In the genomic region with DNA sequence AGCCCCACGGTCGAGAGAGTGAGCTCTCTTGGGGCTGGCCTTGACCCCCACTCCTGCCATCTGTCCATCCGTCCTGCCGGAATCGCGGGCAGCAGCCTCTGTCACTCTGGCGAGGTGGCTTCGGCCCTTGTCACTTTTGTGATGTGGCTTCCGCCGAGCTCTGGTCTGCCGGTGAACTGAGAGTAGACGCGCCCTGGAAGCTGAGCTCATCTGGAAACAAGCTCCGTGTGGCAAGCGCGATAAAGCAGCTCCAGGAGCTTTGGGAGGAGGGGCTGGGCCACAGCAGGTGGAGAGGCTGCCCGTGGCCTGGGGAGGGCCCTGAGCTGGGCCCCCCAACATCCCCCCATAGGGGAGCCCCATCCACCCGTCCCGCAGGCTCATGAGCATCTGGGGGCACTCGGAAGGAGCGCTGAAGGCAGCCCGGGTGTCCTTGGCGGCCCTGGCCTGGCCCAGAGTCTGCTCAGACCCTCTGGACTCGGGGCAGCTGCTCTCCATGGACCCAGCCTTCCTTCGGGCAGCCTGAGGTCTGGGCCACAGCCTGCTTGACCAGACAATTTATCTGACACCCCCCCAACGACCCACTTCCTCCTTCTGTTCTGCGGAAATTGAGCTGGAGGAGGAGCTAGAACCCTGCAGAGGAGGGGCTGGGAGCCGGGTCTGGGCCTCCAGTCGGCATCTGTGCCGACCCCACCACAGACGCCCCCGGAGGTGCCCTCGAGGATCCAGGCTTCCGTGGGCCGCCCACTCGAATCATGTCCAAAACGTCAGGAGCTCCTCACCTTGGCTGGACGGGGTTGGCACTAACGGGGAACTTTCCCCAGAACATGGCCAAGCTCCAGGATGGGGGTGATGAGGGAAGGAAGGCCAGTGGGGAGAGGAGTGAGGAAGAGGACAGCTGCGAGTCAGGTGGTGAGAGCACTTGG, we compare ENCODE assay signal across 10 cellular contexts. TPM values are rescaled to one million over a fixed set of nuclear protein-coding genes. Genes with fewer than 3 reads are reported as not detected.
A peak's percentile ranks its signal among the peaks of the same experiment; 100 is the strongest.
DNase-seq lines count a peak whose midpoint lies in the region; ATAC-seq and TF ChIP-seq lines count a peak whose summit lies in the region.
"Had no signal": no experiment of that assay in that cellular context is flagged by ENCODE, and none has a peak within 500 bp of the region (broad histone marks: within the 10 kb centered on the region; RNA-seq: fewer than 3 reads in every experiment).

No MANE protein-coding gene starts in this region.

- H3K9me3 Mint-ChIP-seq in activated T-cell treated with anti-CD3 and anti-CD28 coated beads, Interleukin-2, amount 50 U/mL, for 24 hours: peaks cover 6% of the 10 kb centered on the region
- H3K9me3 Mint-ChIP-seq in Calu3 (ENCODE audit: low read depth, unreplicated experiment): no peaks in the 10 kb centered on the region

- CTCF ChIA-PET in Calu3 (lab: Charles Lee): interaction anchor here (1.4 kb wide), 1 partner anchor 12 kb away, joined by 7 read pairs; no protein-coding TSS in a partner anchor

- WGBS in thymus: 8% methylated on average over 40 of the region's 40 CpGs

- peak overlapping the region; percentile 55 for H3K4me3 ChIP-seq in thymus (ENCODE audit: low read length)
- H3K4me3 ChIP-seq: SJSA1 had no signal

- H3K27me3 Mint-ChIP-seq in activated T-cell treated with anti-CD3 and anti-CD28 coated beads, Interleukin-2, amount 50 U/mL, for 24 hours: no peaks in the 10 kb centered on the region
- H3K27me3 Mint-ChIP-seq in Calu3 (ENCODE audit: unreplicated experiment): no peaks in the 10 kb centered on the region

- DNase-seq in activated T-cell treated with anti-CD3 and anti-CD28 coated beads for 24 hours (ENCODE audit: low read depth): peak; percentile 35
- DNase-seq in activated T-cell treated with anti-CD3 and anti-CD28 coated beads, Interleukin-2, amount 50 U/mL, for 24 hours: no peak
- peak; percentile 34 for DNase-seq in activated effector memory CD4-positive, alpha-beta T cell treated with Interleukin-2 at 50 U/mL for 16 hours
- DNase-seq in medulla oblongata (ENCODE audit: extremely low spot score): peak; percentile 53
- DNase-seq in Calu3: no peak
- no peak for DNase-seq in NCI-H128 (lab: John Stamatoyannopoulos, UW; ENCODE audit: unreplicated experiment)
- DNase-seq: MM.1S had no signal

- TF ChIP-seq CTCF in Calu3 (IDR thresholded peaks at IDR 0.05; ENCODE audit: unreplicated experiment): no peak

- H3K27ac Mint-ChIP-seq in activated T-cell treated with anti-CD3 and anti-CD28 coated beads, Interleukin-2, amount 50 U/mL, for 24 hours: no peak overlapping the region
- H3K27ac Mint-ChIP-seq in Calu3 (ENCODE audit: unreplicated experiment): no peak overlapping the region

- no peaks in the 10 kb centered on the region for H3K27me3 ChIP-seq in thymus (ENCODE audit: control insufficient read depth, insufficient read depth)
- H3K27me3 ChIP-seq: SJSA1 had no signal

- BruUV-seq in Calu3 (replicated peaks; lab: Mats Ljungman, UMichigan): no TSS peak

- no peaks in the 10 kb centered on the region for H3K36me3 ChIP-seq in thymus (ENCODE audit: control insufficient read depth, insufficient read depth)

- peaks cover 14% of the 10 kb centered on the region for H3K4me1 Mint-ChIP-seq in activated T-cell treated with anti-CD3 and anti-CD28 coated beads, Interleukin-2, amount 50 U/mL, for 24 hours (ENCODE audit: low read depth)
- H3K4me1 Mint-ChIP-seq in Calu3 (ENCODE audit: low read depth, unreplicated experiment): no peaks in the 10 kb centered on the region

- no peak overlapping the region for H3K4me3 Mint-ChIP-seq in activated T-cell treated with anti-CD3 and anti-CD28 coated beads, Interleukin-2, amount 50 U/mL, for 24 hours
- no peak overlapping the region for H3K4me3 Mint-ChIP-seq in Calu3 (ENCODE audit: low read depth, unreplicated experiment)

- ATAC-seq in GM18498 (IDR thresholded peaks at IDR 0.05; ENCODE audit: unreplicated experiment): no peak

- H3K36me3 Mint-ChIP-seq in activated T-cell treated with anti-CD3 and anti-CD28 coated beads, Interleukin-2, amount 50 U/mL, for 24 hours (ENCODE audit: low read depth): no peaks in the 10 kb centered on the region
- H3K36me3 Mint-ChIP-seq in Calu3 (ENCODE audit: insufficient read depth, unreplicated experiment): peaks cover 7% of the 10 kb centered on the region

- intact Hi-C loops in Calu3 (cut with micrococcal nuclease; ENCODE audit: unreplicated experiment): no loop called here

- peak overlapping the region; percentile 94 for H3K27ac ChIP-seq in thymus (ENCODE audit: low read depth)
- H3K27ac ChIP-seq: SJSA1 had no signal

- H3K4me1 ChIP-seq in thymus (ENCODE audit: control insufficient read depth, insufficient read depth, low read length): peaks cover 9% of the 10 kb centered on the region

- no peaks in the 10 kb centered on the region for H3K9me3 ChIP-seq in thymus (ENCODE audit: control insufficient read depth)
- H3K9me3 ChIP-seq: SJSA1 had no signal

RNA-seq across cellular contexts. Expression of gene SLC19A1, which starts 59.1 kb away (rescaled TPM):
- polyA plus RNA-seq in thymus: 8.9 TPM
- total RNA-seq in Calu3 (2022): 21.4 and 25.5 TPM in 2 replicates

Comparison
In these comparisons a context has a peak if more than half of its experiments do, and no peak if none do; other contexts are left out.
1. DNase-seq: peak in activated T-cell treated with anti-CD3 and anti-CD28 coated beads for 24 hours (single experiment), activated effector memory CD4-positive, alpha-beta T cell treated with Interleukin-2 at 50 U/mL for 16 hours (single experiment) and medulla oblongata (single experiment); none in activated T-cell treated with anti-CD3 and anti-CD28 coated beads, Interleukin-2, amount 50 U/mL, for 24 hours (single experiment), Calu3 (single experiment) and NCI-H128 (single experiment).